ENCODE assay signal across 8 cellular contexts in genomic region chr17:76700290-76700626, GRCh38. TPM values are rescaled to one million over a fixed set of nuclear protein-coding genes. Genes with fewer than 3 reads are reported as not detected.
DNase-seq lines count a peak whose midpoint lies in the region; ATAC-seq and TF ChIP-seq lines count a peak whose summit lies in the region.

No MANE protein-coding gene starts in this region.

- CTCF ChIA-PET in CD8-positive, alpha-beta T cell (lab: Charles Lee), result interaction anchor here (0.7 kb wide), 1 partner anchor 16 kb away, joined by 4 read pairs; no protein-coding TSS in a partner anchor

- no peaks in the 10 kb centered on the region for H3K36me3 Mint-ChIP-seq in CD8-positive, alpha-beta T cell
- no peaks in the 10 kb centered on the region for H3K36me3 Mint-ChIP-seq in activated T-helper 1 cell treated with anti-CD3 and anti-CD28 coated beads, Interleukin-12 subunit alpha, Interleukin-12 subunit beta, Interleukin-2, Interleukin-4 antibody, amounts not matched to agents 30 ng/mL and 10 ng/mL and 1 ng/mL, durations not matched to agents 14 hours and 24 hours and 36 hours (ENCODE audit: low read depth)

- H3K27ac ChIP-seq in CD8-positive, alpha-beta T cell (ENCODE audit: low read depth, low read length), result no peak overlapping the region
- H3K27ac ChIP-seq in WERI-Rb-1, result peak overlapping the region; percentile 85
- peak overlapping the region; percentile 88 to 99 (median 96) for H3K27ac ChIP-seq in heart right ventricle
- H3K27ac ChIP-seq in psoas muscle, result peak overlapping the region; percentile 97

- POLR2A ChIA-PET in CD8-positive, alpha-beta T cell (lab: Charles Lee), result no interaction called here

- intact Hi-C loops in CD8-positive, alpha-beta T cell (cut with DNase I, micrococcal nuclease), result no loop called here
- intact Hi-C loops in heart right ventricle (cut with DNase I) (no loop called here), psoas muscle (cut with DNase I) (no loop called here), posterior vena cava (cut with DNase I) (no loop called here)
- intact Hi-C loops in activated T-helper 1 cell treated with anti-CD3 and anti-CD28 coated beads, Interleukin-12 subunit alpha, Interleukin-12 subunit beta, Interleukin-2, Interleukin-4 antibody, amounts not matched to agents 30 ng/mL and 10 ng/mL and 1 ng/mL, durations not matched to agents 14 hours and 24 hours and 36 hours (cut with micrococcal nuclease), result no loop called here

- DNase-seq in CD8-positive, alpha-beta T cell, result no peak
- no peak for DNase-seq in WERI-Rb-1
- no peak for DNase-seq in heart right ventricle
- no peak for DNase-seq in psoas muscle
- DNase-seq in GM19240 (ENCODE audit: insufficient read length, low spot score), result no peak
- DNase-seq in posterior vena cava (ENCODE audit: low spot score), result no peak
- no peak for DNase-seq in activated T-helper 1 cell treated with anti-CD3 and anti-CD28 coated beads, Interleukin-12 subunit alpha, Interleukin-12 subunit beta, Interleukin-2, Interleukin-4 antibody, amounts not matched to agents 30 ng/mL and 10 ng/mL and 1 ng/mL, durations not matched to agents 14 hours and 24 hours and 36 hours (ENCODE audit: low spot score)

- no peak for ATAC-seq in CD8-positive, alpha-beta T cell
- ATAC-seq in heart right ventricle (peak; percentile 2 to 41 (median 21)), psoas muscle (peak; percentile 51 to 73 (median 64)), HG03457 (IDR thresholded peaks at IDR 0.05; ENCODE audit: unreplicated experiment) (no peak)

- no peaks in the 10 kb centered on the region for H3K36me3 ChIP-seq in CD8-positive, alpha-beta T cell (ENCODE audit: insufficient read depth, low read length)
- no peaks in the 10 kb centered on the region; the same call in 1 of the 2 replicates for H3K36me3 ChIP-seq in WERI-Rb-1
- H3K36me3 ChIP-seq in heart right ventricle, result peaks cover 0 to 12% (median 0%) of the 10 kb centered on the region in 9 donors
- no peaks in the 10 kb centered on the region for H3K36me3 ChIP-seq in psoas muscle (ENCODE audit: insufficient read depth in 1 of 2, low read depth in 1 of 2)

- no peaks in the 10 kb centered on the region for H3K9me3 Mint-ChIP-seq in CD8-positive, alpha-beta T cell
- no peaks in the 10 kb centered on the region for H3K9me3 Mint-ChIP-seq in activated T-helper 1 cell treated with anti-CD3 and anti-CD28 coated beads, Interleukin-12 subunit alpha, Interleukin-12 subunit beta, Interleukin-2, Interleukin-4 antibody, amounts not matched to agents 30 ng/mL and 10 ng/mL and 1 ng/mL, durations not matched to agents 14 hours and 24 hours and 36 hours

- H3K4me1 ChIP-seq in CD8-positive, alpha-beta T cell (ENCODE audit: insufficient read depth, low read length), result no peaks in the 10 kb centered on the region
- H3K4me1 ChIP-seq in heart right ventricle (peaks cover 48 to 96% (median 88%) of the 10 kb centered on the region in 9 donors), psoas muscle (peaks cover 52% of the 10 kb centered on the region)

- peak overlapping the region; percentile 79 for H3K27ac Mint-ChIP-seq in CD8-positive, alpha-beta T cell
- H3K27ac Mint-ChIP-seq in activated T-helper 1 cell treated with anti-CD3 and anti-CD28 coated beads, Interleukin-12 subunit alpha, Interleukin-12 subunit beta, Interleukin-2, Interleukin-4 antibody, amounts not matched to agents 30 ng/mL and 10 ng/mL and 1 ng/mL, durations not matched to agents 14 hours and 24 hours and 36 hours, result no peak overlapping the region

- H3K27me3 ChIP-seq in CD8-positive, alpha-beta T cell (ENCODE audit: insufficient read depth, low read length), result no peaks in the 10 kb centered on the region
- H3K27me3 ChIP-seq in WERI-Rb-1 (ENCODE audit: insufficient read depth, low read depth, severe bottlenecking) (no peaks in the 10 kb centered on the region), heart right ventricle (no peaks in the 10 kb centered on the region), psoas muscle (ENCODE audit: insufficient read depth in 3 of 3, low read length in 2 of 3) (no peaks in the 10 kb centered on the region)

- no peaks in the 10 kb centered on the region for H3K27me3 Mint-ChIP-seq in CD8-positive, alpha-beta T cell (ENCODE audit: low read depth)
- peaks cover 6% of the 10 kb centered on the region for H3K27me3 Mint-ChIP-seq in activated T-helper 1 cell treated with anti-CD3 and anti-CD28 coated beads, Interleukin-12 subunit alpha, Interleukin-12 subunit beta, Interleukin-2, Interleukin-4 antibody, amounts not matched to agents 30 ng/mL and 10 ng/mL and 1 ng/mL, durations not matched to agents 14 hours and 24 hours and 36 hours (ENCODE audit: insufficient read depth)

- H3K4me1 Mint-ChIP-seq in CD8-positive, alpha-beta T cell (ENCODE audit: low read depth), result peaks cover 9% of the 10 kb centered on the region
- peaks cover 6% of the 10 kb centered on the region for H3K4me1 Mint-ChIP-seq in activated T-helper 1 cell treated with anti-CD3 and anti-CD28 coated beads, Interleukin-12 subunit alpha, Interleukin-12 subunit beta, Interleukin-2, Interleukin-4 antibody, amounts not matched to agents 30 ng/mL and 10 ng/mL and 1 ng/mL, durations not matched to agents 14 hours and 24 hours and 36 hours (ENCODE audit: low read depth)

- H3K4me3 Mint-ChIP-seq in CD8-positive, alpha-beta T cell, result no peak overlapping the region
- H3K4me3 Mint-ChIP-seq in activated T-helper 1 cell treated with anti-CD3 and anti-CD28 coated beads, Interleukin-12 subunit alpha, Interleukin-12 subunit beta, Interleukin-2, Interleukin-4 antibody, amounts not matched to agents 30 ng/mL and 10 ng/mL and 1 ng/mL, durations not matched to agents 14 hours and 24 hours and 36 hours, result no peak overlapping the region

- no peaks in the 10 kb centered on the region for H3K9me3 ChIP-seq in CD8-positive, alpha-beta T cell (ENCODE audit: low read length)
- no peaks in the 10 kb centered on the region for H3K9me3 ChIP-seq in WERI-Rb-1 (ENCODE audit: severe bottlenecking)
- no peaks in the 10 kb centered on the region for H3K9me3 ChIP-seq in heart right ventricle
- H3K9me3 ChIP-seq in psoas muscle, result no peaks in the 10 kb centered on the region

- no peak for TF ChIP-seq CTCF in CD8-positive, alpha-beta T cell (IDR thresholded peaks at IDR 0.05)
- no peak for TF ChIP-seq CTCF in WERI-Rb-1 (IDR thresholded peaks at IDR 0.05; ENCODE audit: low read depth, low read length)
- TF ChIP-seq CTCF in heart right ventricle (IDR thresholded peaks at IDR 0.05), result no peak
- TF ChIP-seq CTCF in psoas muscle (IDR thresholded peaks at IDR 0.05), result no peak

- no peak overlapping the region for H3K4me3 ChIP-seq in CD8-positive, alpha-beta T cell (ENCODE audit: low read depth, low read length)
- H3K4me3 ChIP-seq in WERI-Rb-1 (ENCODE audit: low read depth, low read length) (no peak overlapping the region), heart right ventricle (peak overlapping the region in 7 of 10 donors; percentile 21 to 54 (median 45)), psoas muscle (peak overlapping the region; percentile 66)

- 18 to 21% methylated on average over 9 of the region's 9 CpGs for WGBS in heart right ventricle, 2 donors
- 13 to 19% (median 14%) methylated on average over 9 of the region's 9 CpGs for WGBS in psoas muscle, 3 donors

RNA-seq across cellular contexts. Expression of gene MXRA7, which starts 10.5 kb away (rescaled TPM):
- 10 to 100 TPM; 23.9 to 27.8 TPM for total RNA-seq in CD8-positive, alpha-beta T cell
- total RNA-seq in heart right ventricle (100 to 1,000 TPM; 298 to 586 (median 488) TPM), psoas muscle (10 to 100 TPM; 40.8 to 75.1 (median 52.0) TPM), posterior vena cava (100 to 1,000 TPM; 343 to 428 TPM)
- polyA plus RNA-seq in heart right ventricle (100 to 1,000 TPM; 121 to 199 TPM), psoas muscle (10 to 100 TPM; 34.6 to 43.2 (median 37.6) TPM)
- total RNA-seq in activated T-helper 1 cell treated with anti-CD3 and anti-CD28 coated beads, Interleukin-12 subunit alpha, Interleukin-12 subunit beta, Interleukin-2, Interleukin-4 antibody, amounts not matched to agents 30 ng/mL and 10 ng/mL and 1 ng/mL, durations not matched to agents 14 hours and 24 hours and 36 hours, result 3.8 and 5.1 TPM in 2 replicates

RNA-seq across cellular contexts. Expression of gene JMJD6, which starts 26.1 kb away (rescaled TPM):
- 100 to 1,000 TPM; 316 to 336 TPM for total RNA-seq in CD8-positive, alpha-beta T cell
- 10 to 100 TPM; 34.6 to 79.3 (median 43.2) TPM for total RNA-seq in heart right ventricle
- 10 to 100 TPM; 36.1 to 56.5 TPM for polyA plus RNA-seq in heart right ventricle
- 10 to 100 TPM; 30.8 to 61.9 (median 53.6) TPM for total RNA-seq in psoas muscle
- 10 to 100 TPM; 32.3 to 81.9 (median 51.6) TPM for polyA plus RNA-seq in psoas muscle
- total RNA-seq in posterior vena cava, result 10 to 100 TPM; 32.1 to 43.0 TPM
- 80.5 TPM in 2 replicates for total RNA-seq in activated T-helper 1 cell treated with anti-CD3 and anti-CD28 coated beads, Interleukin-12 subunit alpha, Interleukin-12 subunit beta, Interleukin-2, Interleukin-4 antibody, amounts not matched to agents 30 ng/mL and 10 ng/mL and 1 ng/mL, durations not matched to agents 14 hours and 24 hours and 36 hours

RNA-seq across cellular contexts. Expression of gene METTL23, which starts 26.4 kb away (rescaled TPM):
- total RNA-seq in CD8-positive, alpha-beta T cell, result 10 to 100 TPM; 40.3 to 43.1 TPM
- total RNA-seq in heart right ventricle, result 10 to 100 TPM; 18.0 to 29.9 (median 24.7) TPM
- polyA plus RNA-seq in heart right ventricle, result 10 to 100 TPM; 24.5 to 41.8 TPM
- 10 to 100 TPM; 19.0 to 27.0 (median 24.3) TPM for total RNA-seq in psoas muscle
- polyA plus RNA-seq in psoas muscle, result 10 to 100 TPM; 30.8 to 54.0 (median 36.5) TPM
- total RNA-seq in posterior vena cava, result 10 to 100 TPM; 23.3 to 25.6 TPM
- total RNA-seq in activated T-helper 1 cell treated with anti-CD3 and anti-CD28 coated beads, Interleukin-12 subunit alpha, Interleukin-12 subunit beta, Interleukin-2, Interleukin-4 antibody, amounts not matched to agents 30 ng/mL and 10 ng/mL and 1 ng/mL, durations not matched to agents 14 hours and 24 hours and 36 hours, result 35.5 and 38.2 TPM in 2 replicates

RNA-seq across cellular contexts. Expression of gene SRSF2, which starts 36.9 kb away (rescaled TPM):
- total RNA-seq in CD8-positive, alpha-beta T cell, result 100 to 1,000 TPM; 621 to 637 TPM
- total RNA-seq in heart right ventricle (100 to 1,000 TPM in 1 of 10 donors, 10 to 100 TPM in 9; 58.8 to 103 (median 76.3) TPM), psoas muscle (100 to 1,000 TPM in 2 of 4 donors, 10 to 100 TPM in 2; 57.9 to 128 (median 90.6) TPM), posterior vena cava (100 to 1,000 TPM; 120 to 133 TPM)
- polyA plus RNA-seq in heart right ventricle (100 to 1,000 TPM in 1 of 2 donors, 10 to 100 TPM in 1; 93.4 to 109 TPM), psoas muscle (100 to 1,000 TPM in 2 of 3 donors, 10 to 100 TPM in 1; 81.9 to 135 (median 118) TPM)
- 535 and 541 TPM in 2 replicates for total RNA-seq in activated T-helper 1 cell treated with anti-CD3 and anti-CD28 coated beads, Interleukin-12 subunit alpha, Interleukin-12 subunit beta, Interleukin-2, Interleukin-4 antibody, amounts not matched to agents 30 ng/mL and 10 ng/mL and 1 ng/mL, durations not matched to agents 14 hours and 24 hours and 36 hours

RNA-seq across cellular contexts. Expression of gene MFSD11, which starts 37.7 kb away (rescaled TPM):
- 10 to 100 TPM; 28.6 to 34.4 TPM for total RNA-seq in CD8-positive, alpha-beta T cell
- total RNA-seq in heart right ventricle, result 10 to 100 TPM; 25.1 to 34.4 (median 29.6) TPM
- 10 to 100 TPM in 1 of 2 donors, 1 to 10 TPM in 1; 9.2 to 23.2 TPM for polyA plus RNA-seq in heart right ventricle
- 10 to 100 TPM; 18.7 to 26.5 (median 22.0) TPM for total RNA-seq in psoas muscle
- 10 to 100 TPM; 10.1 to 27.4 (median 10.3) TPM for polyA plus RNA-seq in psoas muscle
- total RNA-seq in posterior vena cava, result 10 to 100 TPM; 20.7 to 24.0 TPM
- total RNA-seq in activated T-helper 1 cell treated with anti-CD3 and anti-CD28 coated beads, Interleukin-12 subunit alpha, Interleukin-12 subunit beta, Interleukin-2, Interleukin-4 antibody, amounts not matched to agents 30 ng/mL and 10 ng/mL and 1 ng/mL, durations not matched to agents 14 hours and 24 hours and 36 hours, result 16.6 and 17.1 TPM in 2 replicates

Comparison
In these comparisons a context has a peak if more than half of its experiments do, and no peak if none do; other contexts are left out.
1. ATAC-seq: peak in heart right ventricle (8 of 8) and psoas muscle (4 of 4); none in CD8-positive, alpha-beta T cell (single experiment) and HG03457 (single experiment).
2. H3K4me3 ChIP-seq: peak in heart right ventricle (7 of 10) and psoas muscle (single experiment); none in CD8-positive, alpha-beta T cell (single experiment) and WERI-Rb-1 (single experiment).